ENCODE assay signal across 14 cellular contexts in genomic region chr10:35517431-35518181, GRCh38.
A peak's percentile ranks its signal among the peaks of the same experiment; 100 is the strongest.
DNase-seq lines count a peak whose midpoint lies in the region; ATAC-seq and TF ChIP-seq lines count a peak whose summit lies in the region.
"Had no signal": no experiment of that assay in that cellular context is flagged by ENCODE, and none has a peak within 500 bp of the region (broad histone marks: within the 10 kb centered on the region; RNA-seq: fewer than 3 reads in every experiment).

No MANE protein-coding gene starts in this region.

- H3K27ac ChIP-seq in mesendoderm (ENCODE audit: low read depth, low read length) (peak overlapping the region; percentile 56), OCI-LY7 (ENCODE audit: low read depth, low read length, poor library complexity, severe bottlenecking) (no peak overlapping the region)

- H2BK5ac ChIP-seq in mesendoderm (ENCODE audit: low read length): peak overlapping the region; percentile 81

- peak overlapping the region; percentile 75 for H3K4ac ChIP-seq in mesendoderm (ENCODE audit: low read depth, low read length)

- H3K9me3 ChIP-seq in OCI-LY7 (ENCODE audit: low read length): no peaks in the 10 kb centered on the region

- H3K27me3 ChIP-seq in mesendoderm (ENCODE audit: insufficient read depth, low read length, poor library complexity): no peaks in the 10 kb centered on the region

- H3K79me2 ChIP-seq in mesendoderm (ENCODE audit: control insufficient read depth, insufficient read depth, low read length) (peaks cover 2% of the 10 kb centered on the region), OCI-LY7 (ENCODE audit: insufficient read depth, low read depth, low read length) (no peaks in the 10 kb centered on the region)

- CTCF ChIA-PET in OCI-LY7 (lab: Charles Lee; ENCODE audit: unreplicated experiment): no interaction called here

- peak overlapping the region; percentile 57 for H3K56ac ChIP-seq in mesendoderm (ENCODE audit: low read length)

- peak; percentile 59 for DNase-seq in AG20443 (ENCODE audit: low spot score)
- DNase-seq in RPMI7951 (ENCODE audit: low read depth): peak; percentile 21
- peak; percentile 8 for DNase-seq in fibroblast of peridontal ligament (ENCODE audit: extremely low read depth)
- no peak for DNase-seq in mesendoderm
- no peak for DNase-seq in epidermal melanocyte (ENCODE audit: insufficient read length, low spot score)
- no peak for DNase-seq in OCI-LY7 (ENCODE audit: low spot score)
- DNase-seq: activated naive CD4-positive, alpha-beta T cell treated with anti-CD3 and anti-CD28 coated beads, Interleukin-2, amount 50 U/mL, for 16 hours; AML-193; effector memory CD8-positive, alpha-beta T cell; NCI-H187; stimulated activated CD4-positive, alpha-beta T cell treated with anti-CD3 and anti-CD28 coated beads, Interleukin-2, amount 100 ng/mL, for 48 hours; T-cell had no signal

- H4K5ac ChIP-seq in mesendoderm (ENCODE audit: low read length): no peak overlapping the region

- no CpG with 5 or more reads among the region's 11 CpGs for WGBS in mesendoderm (ENCODE audit: extremely low coverage, insufficient coverage, low lambda C conversion rate)

- no peak for TF ChIP-seq CTCF in OCI-LY7 (conservative IDR thresholded peaks at IDR 0.05; ENCODE audit: low read length)

- H2BK120ac ChIP-seq in mesendoderm (ENCODE audit: low read depth, low read length): no peak overlapping the region

- no peaks in the 10 kb centered on the region for H3K9me2 ChIP-seq in OCI-LY7 (ENCODE audit: insufficient read depth, low read length)

- H3K36me3 ChIP-seq in mesendoderm (ENCODE audit: control insufficient read depth, insufficient read depth, low read length) (no peaks in the 10 kb centered on the region), OCI-LY7 (ENCODE audit: insufficient read depth, low read length) (no peaks in the 10 kb centered on the region)

- no peak overlapping the region for H2BK15ac ChIP-seq in mesendoderm (replicated peaks; ENCODE audit: low read depth)

- BruUV-seq in OCI-LY7 (replicated peaks; lab: Mats Ljungman, UMichigan): no TSS peak

- no peak overlapping the region for H3K9ac ChIP-seq in mesendoderm (ENCODE audit: low read length)

- H4K20me1 ChIP-seq in OCI-LY7 (ENCODE audit: insufficient read depth, low read length): peaks cover 8% of the 10 kb centered on the region; the same call in 1 of the 2 replicates

- no peak overlapping the region for H4K8ac ChIP-seq in mesendoderm (ENCODE audit: low read depth, low read length)

- intact Hi-C loops in OCI-LY7 (cut with micrococcal nuclease; ENCODE audit: unreplicated experiment): no loop called here

- ATAC-seq in HG03432 (IDR thresholded peaks at IDR 0.05; ENCODE audit: unreplicated experiment): no peak
- no peak for ATAC-seq in HG02973 (IDR thresholded peaks at IDR 0.05; ENCODE audit: unreplicated experiment)
- ATAC-seq: effector memory CD8-positive, alpha-beta T cell; T-cell had no signal

- H3K4me3 ChIP-seq in mesendoderm (ENCODE audit: low read length) (no peak overlapping the region), OCI-LY7 (ENCODE audit: low read depth, low read length, poor library complexity, severe bottlenecking) (no peak overlapping the region)

- H3K4me2 ChIP-seq in mesendoderm (ENCODE audit: low read length): no peak overlapping the region
- no peak overlapping the region for H3K4me2 ChIP-seq in OCI-LY7 (ENCODE audit: low read length)

- H2AFZ ChIP-seq in OCI-LY7 (ENCODE audit: low read length): no peak overlapping the region

- H3K4me1 ChIP-seq in mesendoderm (ENCODE audit: control insufficient read depth, low read depth, low read length) (no peaks in the 10 kb centered on the region), OCI-LY7 (ENCODE audit: insufficient read depth, low read length, poor library complexity, severe bottlenecking) (peaks cover 15% of the 10 kb centered on the region)

- no peak overlapping the region for H3K23ac ChIP-seq in mesendoderm (ENCODE audit: low read length)

- no peak overlapping the region for H3K18ac ChIP-seq in mesendoderm (ENCODE audit: low read length)

- H2AK5ac ChIP-seq in mesendoderm (ENCODE audit: low read length): no peak overlapping the region

- POLR2A ChIA-PET in OCI-LY7 (lab: Charles Lee): no interaction called here

- H3K79me1 ChIP-seq in mesendoderm (ENCODE audit: low read length): peaks cover 11% of the 10 kb centered on the region

Comparison
In these comparisons a context has a peak if more than half of its experiments do, and no peak if none do; other contexts are left out.
1. DNase-seq: peak in AG20443 (single experiment), RPMI7951 (single experiment) and fibroblast of peridontal ligament (single experiment); none in mesendoderm (single experiment), epidermal melanocyte (single experiment) and OCI-LY7 (single experiment).